1 cellular context compared by ENCODE assay signal in genomic region chr5:138466058-138466899, GRCh38.
A peak's percentile ranks its signal among the peaks of the same experiment; 100 is the strongest.
TF ChIP-seq lines count a peak whose summit lies in the region.

No MANE protein-coding gene starts in this region.

TF ChIP-seq in GM12878, 131 proteins besides CTCF, POLR2A, EP300 and RAD21 (continued from another document):
- peak; percentile 97 for TF ChIP-seq MLLT1 (IDR thresholded peaks at IDR 0.05)
- peak; percentile 18 for TF ChIP-seq SMAD1 (IDR thresholded peaks at IDR 0.05; ENCODE audit: low read depth, partially characterized antibody)
- TF ChIP-seq POU2F2 (IDR thresholded peaks at IDR 0.05; ENCODE audit: borderline replicate concordance, low read depth, low read length) = peak; percentile 13; the same call in 1 of the 3 replicates
- TF ChIP-seq BACH1 (IDR thresholded peaks at IDR 0.05; ENCODE audit: borderline replicate concordance) = 0 out of 2 replicates have a peak, but pooled peaks have one; percentile 46
- peak; percentile 76 for TF ChIP-seq POLR2AphosphoS5 (IDR thresholded peaks at IDR 0.05; ENCODE audit: low read length)
- peak; percentile 13; the same call in 1 of the 2 replicates for TF ChIP-seq NBN (IDR thresholded peaks at IDR 0.05)
- TF ChIP-seq SMAD5 (IDR thresholded peaks at IDR 0.05; ENCODE audit: low read depth) = peak; percentile 8; the same call in 1 of the 2 replicates
- peak; percentile 52; the same call in 1 of the 2 replicates for TF ChIP-seq RUNX3 (IDR thresholded peaks at IDR 0.05; ENCODE audit: low read length)
- TF ChIP-seq EGR1 (IDR thresholded peaks at IDR 0.05; ENCODE audit: borderline replicate concordance in 1 of 2, low read depth in 2 of 2, low read length in 2 of 2) = peak in 1 of 2 experiments; percentile 66; a peak in 1 of 3 replicates
- no peak for TF ChIP-seq CREB1 (IDR thresholded peaks at IDR 0.05; ENCODE audit: low read depth)
- TF ChIP-seq JUNB (IDR thresholded peaks at IDR 0.05) = no peak
- TF ChIP-seq EED (IDR thresholded peaks at IDR 0.05; ENCODE audit: low read depth) = no peak
TF ChIP-seq in GM12878: peak in this region for 9.
